8 cellular contexts compared by ENCODE assay signal in genomic region chr19:42241279-42241678, GRCh38. TPM values are rescaled to one million over a fixed set of nuclear protein-coding genes. Genes with fewer than 3 reads are reported as not detected.
DNase-seq lines count a peak whose midpoint lies in the region; ATAC-seq, FAIRE-seq and TF ChIP-seq lines count a peak whose summit lies in the region.

No MANE protein-coding gene starts in this region.

- BruUV-seq in GM12878 (replicated peaks; lab: Mats Ljungman, UMichigan), result no TSS peak

- SMC1A ChIA-PET in GM12878 (lab: Charles Lee; ENCODE audit: uncharacterized antibody, unreplicated experiment), result interaction anchor here (1.2 to 6.3 kb wide), 6 partner anchors 21 to 109 kb away, joined by 3 to 70 read pairs (median 6); partner anchors contain the start of genes POU2F2 and ZNF526

- H3K27me3 ChIP-seq in GM12878 (replicated peaks in 1 of 2; ENCODE audit: control insufficient read depth in 2 of 2, insufficient read depth in 2 of 2, low read length in 1 of 2) (no peaks in the 10 kb centered on the region), lung (ENCODE audit: control insufficient read depth, insufficient read depth) (no peaks in the 10 kb centered on the region)

- H4K20me1 ChIP-seq in GM12878 (ENCODE audit: control insufficient read depth, insufficient read depth), result no peaks in the 10 kb centered on the region

- in situ Hi-C loops in GM12878 (cut with MboI), result no loop called here

- H3K36me3 ChIP-seq in GM12878 (ENCODE audit: control insufficient read depth in 2 of 2, insufficient read depth in 2 of 2, low read length in 1 of 2) (peaks cover 3 to 8% of the 10 kb centered on the region in 2 experiments; a peak in 3 of 4 replicates), lung (ENCODE audit: control insufficient read depth in 2 of 2, insufficient read depth in 2 of 2, low read length in 2 of 2) (peaks cover 0 to 12% of the 10 kb centered on the region in 2 donors)

- H3K79me2 ChIP-seq in GM12878 (ENCODE audit: control insufficient read depth, insufficient read depth, low read length), result peaks cover 38% of the 10 kb centered on the region

- peak overlapping the region; percentile 76 for H3K27ac ChIP-seq in GM12878 (ENCODE audit: control insufficient read depth, insufficient read depth)
- no peak overlapping the region for H3K27ac ChIP-seq in lung (ENCODE audit: low read depth in 1 of 2, low read length in 1 of 2)

- FAIRE-seq in GM12878 (lab: Jason Lieb, UNC), result no peak

- peak overlapping the region; percentile 87 for H3K4me3 Mint-ChIP-seq in activated naive CD4-positive, alpha-beta T cell treated with anti-CD3 and anti-CD28 coated beads for 36 hours
- H3K4me3 Mint-ChIP-seq in type B pancreatic cell, result peak overlapping the region; percentile 93

- intact Hi-C loops in activated naive CD4-positive, alpha-beta T cell treated with anti-CD3 and anti-CD28 coated beads for 36 hours (cut with micrococcal nuclease), result loop anchor here (10.0 kb wide), 1 partner anchor 356 kb away; the partner anchor contains the start of gene ARHGEF1
- intact Hi-C loops in GM12878 (cut with micrococcal nuclease; ENCODE audit: unreplicated experiment), result loop anchor here (5.0 kb wide), 1 partner anchor 109 kb away; the partner anchor contains the start of gene POU2F2

- RAD21 ChIA-PET in GM12878 (lab: Charles Lee; ENCODE audit: unreplicated experiment), result interaction anchor here (2.1 to 4.5 kb wide), 3 partner anchors 21 to 109 kb away, joined by 18 to 25 read pairs (median 23); partner anchors contain the start of genes DEDD2, POU2F2 and ZNF526

- no peak for TF ChIP-seq POLR2A in GM12878 (IDR thresholded peaks at IDR 0.05; ENCODE audit: low read depth, low read length)

- peak overlapping the region; percentile 98 for H3K4me2 ChIP-seq in GM12878 (ENCODE audit: control insufficient read depth, insufficient read depth)

- peaks cover 10% of the 10 kb centered on the region for H3K36me3 Mint-ChIP-seq in activated naive CD4-positive, alpha-beta T cell treated with anti-CD3 and anti-CD28 coated beads for 36 hours (ENCODE audit: low read depth)
- H3K36me3 Mint-ChIP-seq in type B pancreatic cell, result peaks cover 10% of the 10 kb centered on the region

- H3K4me1 ChIP-seq in GM12878 (ENCODE audit: control insufficient read depth, insufficient read depth, low read length), result peaks cover 14% of the 10 kb centered on the region
- no peaks in the 10 kb centered on the region for H3K4me1 ChIP-seq in lung (ENCODE audit: control insufficient read depth in 2 of 2, insufficient read depth in 2 of 2, low read length in 2 of 2)

- H3K4me3 ChIP-seq in GM12878 (peak overlapping the region; percentile 85), lung (peak overlapping the region; percentile 6)

- no peak for TF ChIP-seq RAD21 in GM12878 (IDR thresholded peaks at IDR 0.05; ENCODE audit: insufficient read depth, low read depth, low read length)

- H3K9me3 ChIP-seq in GM12878 (replicated peaks; ENCODE audit: control insufficient read depth, insufficient read depth, low read length), result no peaks in the 10 kb centered on the region
- no peaks in the 10 kb centered on the region for H3K9me3 ChIP-seq in lung (ENCODE audit: control insufficient read depth in 2 of 2, insufficient read depth in 1 of 2, low read length in 1 of 2)

- H3K27me3 Mint-ChIP-seq in activated naive CD4-positive, alpha-beta T cell treated with anti-CD3 and anti-CD28 coated beads for 36 hours (ENCODE audit: low read depth), result no peaks in the 10 kb centered on the region
- no peaks in the 10 kb centered on the region for H3K27me3 Mint-ChIP-seq in type B pancreatic cell

- H3K9me3 Mint-ChIP-seq in activated naive CD4-positive, alpha-beta T cell treated with anti-CD3 and anti-CD28 coated beads for 36 hours, result no peaks in the 10 kb centered on the region
- no peaks in the 10 kb centered on the region for H3K9me3 Mint-ChIP-seq in type B pancreatic cell

- TF ChIP-seq EP300 in GM12878 (IDR thresholded peaks at IDR 0.05; ENCODE audit: borderline replicate concordance in 1 of 2, control insufficient read depth in 1 of 2, low read depth in 2 of 2, low read length in 2 of 2), result no peak

- ATAC-seq in GM12878 (no peak), lung (ENCODE audit: insufficient read depth, low FRiP score) (no peak), GM19351 (IDR thresholded peaks at IDR 0.05; ENCODE audit: unreplicated experiment) (no peak), GM21723 (IDR thresholded peaks at IDR 0.05; ENCODE audit: unreplicated experiment) (no peak)

- H2AFZ ChIP-seq in GM12878 (ENCODE audit: control insufficient read depth, low read depth, low read length), result no peak overlapping the region

- peaks cover 45% of the 10 kb centered on the region for H3K4me1 Mint-ChIP-seq in activated naive CD4-positive, alpha-beta T cell treated with anti-CD3 and anti-CD28 coated beads for 36 hours (ENCODE audit: low read depth)
- H3K4me1 Mint-ChIP-seq in type B pancreatic cell (ENCODE audit: unreplicated experiment), result peaks cover 38% of the 10 kb centered on the region

- TF ChIP-seq CTCF in GM12878 (IDR thresholded peaks at IDR 0.05 in 2 of 3, conservative IDR thresholded peaks at IDR 0.05 in 1 of 3; ENCODE audit: control insufficient read depth in 2 of 3, extremely low read depth in 1 of 3, insufficient read depth in 1 of 3, low read depth in 3 of 3, low read length in 3 of 3) (no peak), lung (IDR thresholded peaks at IDR 0.05; ENCODE audit: control extremely low read depth, extremely low read depth) (no peak), type B pancreatic cell (conservative IDR thresholded peaks at IDR 0.05) (no peak)

- WGBS in GM12878 (ENCODE audit: insufficient coverage, insufficient replicate concordance, low lambda C conversion rate, missing lambda C conversion rate), result 93% methylated on average over 3 of the region's 3 CpGs
- WGBS in lung, 2 donors, result 97 to 98% methylated on average over 3 of the region's 3 CpGs

- POLR2A ChIA-PET in GM12878 (lab: Charles Lee), result interaction anchor here (0.5 to 6.7 kb wide), 4 partner anchors 21 to 258 kb away, joined by 3 to 51 read pairs (median 26); partner anchors contain the start of gene ZNF526

- H3K9ac ChIP-seq in GM12878 (ENCODE audit: control insufficient read depth, insufficient read depth, low read length), result peak overlapping the region; percentile 96

- CTCF ChIA-PET in activated naive CD4-positive, alpha-beta T cell treated with anti-CD3 and anti-CD28 coated beads for 36 hours (lab: Charles Lee), result interaction anchor here (0.7 to 6.0 kb wide), 5 partner anchors 21 to 108 kb away, joined by 3 to 57 read pairs (median 4); partner anchors contain the start of gene ZNF526
- CTCF ChIA-PET in GM12878 (lab: Yijun Ruan, JAX), result interaction anchor here (0.7 to 6.7 kb wide), 7 partner anchors 9 to 133 kb away, joined by 3 to 111 read pairs (median 5); partner anchors contain the start of gene ZNF526

- no peak overlapping the region for H3K27ac Mint-ChIP-seq in activated naive CD4-positive, alpha-beta T cell treated with anti-CD3 and anti-CD28 coated beads for 36 hours
- peak overlapping the region; percentile 83 for H3K27ac Mint-ChIP-seq in type B pancreatic cell

- DNase-seq in activated naive CD4-positive, alpha-beta T cell treated with anti-CD3 and anti-CD28 coated beads for 36 hours, result no peak
- no peak for DNase-seq in activated naive CD4-positive, alpha-beta T cell (lab: John Stamatoyannopoulos, UW)
- no peak for DNase-seq in GM12878 (ENCODE audit: low read depth, low spot score)
- DNase-seq in lung (ENCODE audit: low spot score), result no peak
- DNase-seq in type B pancreatic cell (ENCODE audit: extremely low spot score, unreplicated experiment), result no peak
- no peak for DNase-seq in SKM-1 (lab: John Stamatoyannopoulos, UW; ENCODE audit: unreplicated experiment)

RNA-seq across cellular contexts. Expression of gene GSK3A, which starts 1.1 kb away (rescaled TPM):
- total RNA-seq in activated naive CD4-positive, alpha-beta T cell treated with anti-CD3 and anti-CD28 coated beads for 36 hours, result 10 to 100 TPM; 31.1 to 33.8 TPM
- total RNA-seq in GM12878 (2013; cell fraction: nucleolus; rRNA removed), result 7.7 and 11.1 TPM in 2 replicates
- total RNA-seq in GM12878 (2014; rRNA removed), result 11.5 and 15.0 TPM in 2 replicates
- 15.3 and 15.8 TPM in 2 replicates for total RNA-seq in GM12878 (2014; rRNA removed; fragmentation: Illumina TruSeq; extraction: Trizol)
- 35.6 and 38.6 TPM in 2 replicates for total RNA-seq in GM12878 (2021)
- polyA plus RNA-seq in GM12878 (2011; ENCODE audit: low read depth), result 12.6 TPM
- polyA plus RNA-seq in GM12878 (2011; rRNA removed), result 17.5 and 41.3 TPM in 2 replicates
- polyA plus RNA-seq in GM12878 (2011; cell fraction: cytosol; rRNA removed), result 44.7 and 48.5 TPM in 2 replicates
- 32.0 and 39.9 TPM in 2 replicates for polyA plus RNA-seq in GM12878 (2011; cell fraction: nucleus; rRNA removed)
- 24.5 and 27.4 TPM in 2 replicates for polyA plus RNA-seq in GM12878 (2012)
- 35.2 and 47.9 TPM in 2 replicates for polyA plus RNA-seq in GM12878 (2014; fragmentation: Illumina TruSeq; extraction: Trizol)
- polyA plus RNA-seq in GM12878 (2014; fragmentation: Nextera tagmentation; extraction: Ambion mirVana), result 1 to 10 TPM in 1 of 2 experiments, under 1 TPM in 1; 1.00 to 1.2 TPM
- 40.9 and 48.8 TPM in 2 replicates for polyA plus RNA-seq in GM12878 (2014; rRNA removed)
- polyA plus RNA-seq in GM12878 (2016; fragmentation: Nextera tagmentation; extraction: Ambion mirVana), result 10 to 100 TPM in 1 of 2 experiments, 1 to 10 TPM in 1; 3.8 to 11.4 TPM
- 18.6 and 31.7 TPM in 2 replicates for polyA minus RNA-seq in GM12878 (2011; rRNA and poly(A)+ RNA removed)
- polyA minus RNA-seq in GM12878 (2011; cell fraction: cytosol; rRNA and poly(A)+ RNA removed), result 14.7 and 17.7 TPM in 2 replicates
- polyA minus RNA-seq in GM12878 (2011; cell fraction: nucleus; rRNA and poly(A)+ RNA removed), result 4.2 and 6.6 TPM in 2 replicates
- 10 to 100 TPM; 23.7 to 38.8 TPM for total RNA-seq in lung
- 10 to 100 TPM; 53.7 to 54.2 TPM for polyA plus RNA-seq in lung
- 43.5 and 49.1 TPM in 2 replicates for total RNA-seq in type B pancreatic cell (ENCODE audit: low replicate concordance)

RNA-seq across cellular contexts. Expression of gene ERF, which starts 13.6 kb away (rescaled TPM):
- total RNA-seq in activated naive CD4-positive, alpha-beta T cell treated with anti-CD3 and anti-CD28 coated beads for 36 hours, result 10 to 100 TPM; 52.4 to 55.6 TPM
- total RNA-seq in GM12878 (2013; cell fraction: nucleolus; rRNA removed), result 29.9 and 31.1 TPM in 2 replicates
- total RNA-seq in GM12878 (2014; rRNA removed), result 15.9 and 22.2 TPM in 2 replicates
- total RNA-seq in GM12878 (2014; rRNA removed; fragmentation: Illumina TruSeq; extraction: Trizol), result 12.1 and 12.8 TPM in 2 replicates
- total RNA-seq in GM12878 (2021), result 51.8 and 56.3 TPM in 2 replicates
- polyA plus RNA-seq in GM12878 (2011; ENCODE audit: low read depth), result 3.6 TPM
- 15.1 and 34.5 TPM in 2 replicates for polyA plus RNA-seq in GM12878 (2011; rRNA removed)
- 23.3 and 39.9 TPM in 2 replicates for polyA plus RNA-seq in GM12878 (2011; cell fraction: cytosol; rRNA removed)
- 164 and 188 TPM in 2 replicates for polyA plus RNA-seq in GM12878 (2011; cell fraction: nucleus; rRNA removed)
- polyA plus RNA-seq in GM12878 (2012), result 21.7 and 22.0 TPM in 2 replicates
- 4.9 and 17.8 TPM in 2 replicates for polyA plus RNA-seq in GM12878 (2014; fragmentation: Illumina TruSeq; extraction: Trizol)
- polyA plus RNA-seq in GM12878 (2014; fragmentation: Nextera tagmentation; extraction: Ambion mirVana), result under 1 TPM; 0.02 to 0.04 TPM
- polyA plus RNA-seq in GM12878 (2014; rRNA removed), result 33.0 and 40.2 TPM in 2 replicates
- 1 to 10 TPM; 8.3 to 8.9 TPM for polyA plus RNA-seq in GM12878 (2016; fragmentation: Nextera tagmentation; extraction: Ambion mirVana)
- 27.0 and 49.3 TPM in 2 replicates for polyA minus RNA-seq in GM12878 (2011; rRNA and poly(A)+ RNA removed)
- 19.8 and 25.4 TPM in 2 replicates for polyA minus RNA-seq in GM12878 (2011; cell fraction: cytosol; rRNA and poly(A)+ RNA removed)
- polyA minus RNA-seq in GM12878 (2011; cell fraction: nucleus; rRNA and poly(A)+ RNA removed), result 34.6 and 45.5 TPM in 2 replicates
- 10 to 100 TPM; 24.2 to 53.6 TPM for total RNA-seq in lung
- polyA plus RNA-seq in lung, result 10 to 100 TPM; 35.2 to 50.8 TPM
- total RNA-seq in type B pancreatic cell (ENCODE audit: low replicate concordance), result 54.9 and 78.9 TPM in 2 replicates

RNA-seq across cellular contexts. Expression of gene ZNF526, which starts 21.2 kb away (rescaled TPM):
- total RNA-seq in activated naive CD4-positive, alpha-beta T cell treated with anti-CD3 and anti-CD28 coated beads for 36 hours, result 10 to 100 TPM; 11.5 to 11.6 TPM
- total RNA-seq in GM12878 (2013; cell fraction: nucleolus; rRNA removed), result 33.6 and 41.2 TPM in 2 replicates
- 8.3 and 9.6 TPM in 2 replicates for total RNA-seq in GM12878 (2014; rRNA removed)
- total RNA-seq in GM12878 (2014; rRNA removed; fragmentation: Illumina TruSeq; extraction: Trizol), result 5.3 and 5.4 TPM in 2 replicates
- total RNA-seq in GM12878 (2021), result 14.7 and 18.3 TPM in 2 replicates
- polyA plus RNA-seq in GM12878 (2011; ENCODE audit: low read depth), result 4.1 TPM
- 2.1 and 4.2 TPM in 2 replicates for polyA plus RNA-seq in GM12878 (2011; rRNA removed)
- 4.2 and 4.4 TPM in 2 replicates for polyA plus RNA-seq in GM12878 (2011; cell fraction: cytosol; rRNA removed)
- 6.0 and 7.3 TPM in 2 replicates for polyA plus RNA-seq in GM12878 (2011; cell fraction: nucleus; rRNA removed)
- 7.0 and 7.6 TPM in 2 replicates for polyA plus RNA-seq in GM12878 (2012)
- 2.4 and 4.2 TPM in 2 replicates for polyA plus RNA-seq in GM12878 (2014; fragmentation: Illumina TruSeq; extraction: Trizol)
- polyA plus RNA-seq in GM12878 (2014; fragmentation: Nextera tagmentation; extraction: Ambion mirVana), result 1 to 10 TPM; 1.8 to 2.0 TPM
- 5.6 and 7.2 TPM in 2 replicates for polyA plus RNA-seq in GM12878 (2014; rRNA removed)
- polyA plus RNA-seq in GM12878 (2016; fragmentation: Nextera tagmentation; extraction: Ambion mirVana), result 10 to 100 TPM; 12.8 to 13.3 TPM
- polyA minus RNA-seq in GM12878 (2011; rRNA and poly(A)+ RNA removed), result 10.8 and 14.2 TPM in 2 replicates
- polyA minus RNA-seq in GM12878 (2011; cell fraction: cytosol; rRNA and poly(A)+ RNA removed), result 4.4 and 5.5 TPM in 2 replicates
- 5.4 and 10.8 TPM in 2 replicates for polyA minus RNA-seq in GM12878 (2011; cell fraction: nucleus; rRNA and poly(A)+ RNA removed)
- 10 to 100 TPM in 1 of 2 donors, 1 to 10 TPM in 1; 5.3 to 14.4 TPM for total RNA-seq in lung
- 1 to 10 TPM; 4.6 to 5.5 TPM for polyA plus RNA-seq in lung
- total RNA-seq in type B pancreatic cell (ENCODE audit: low replicate concordance), result 18.2 and 19.3 TPM in 2 replicates

RNA-seq across cellular contexts. Expression of gene DEDD2, which starts 23.8 kb away (rescaled TPM):
- 10 to 100 TPM; 24.8 to 26.0 TPM for total RNA-seq in activated naive CD4-positive, alpha-beta T cell treated with anti-CD3 and anti-CD28 coated beads for 36 hours
- total RNA-seq in GM12878 (2013; cell fraction: nucleolus; rRNA removed), result 18.7 and 18.8 TPM in 2 replicates
- total RNA-seq in GM12878 (2014; rRNA removed) (17.6 and 22.1 TPM in 2 replicates), GM12878 (2014; rRNA removed; fragmentation: Illumina TruSeq; extraction: Trizol) (9.5 and 9.6 TPM in 2 replicates), GM12878 (2021) (15.3 and 18.2 TPM in 2 replicates), lung (10 to 100 TPM; 34.1 to 39.4 TPM), type B pancreatic cell (ENCODE audit: low replicate concordance) (23.7 and 29.3 TPM in 2 replicates)
- polyA plus RNA-seq in GM12878 (2011; ENCODE audit: low read depth), result 10.7 TPM
- polyA plus RNA-seq in GM12878 (2011; rRNA removed) (10.1 and 20.0 TPM in 2 replicates), GM12878 (2014; fragmentation: Illumina TruSeq; extraction: Trizol) (5.1 and 12.5 TPM in 2 replicates), GM12878 (2014; fragmentation: Nextera tagmentation; extraction: Ambion mirVana) (1 to 10 TPM; 2.5 to 3.1 TPM), GM12878 (2014; rRNA removed) (24.0 and 28.6 TPM in 2 replicates), GM12878 (2016; fragmentation: Nextera tagmentation; extraction: Ambion mirVana) (10 to 100 TPM; 22.0 to 24.7 TPM), lung (10 to 100 TPM; 31.4 to 60.8 TPM)
- 31.5 and 40.2 TPM in 2 replicates for polyA plus RNA-seq in GM12878 (2011; cell fraction: cytosol; rRNA removed)
- 23.7 and 26.9 TPM in 2 replicates for polyA plus RNA-seq in GM12878 (2011; cell fraction: nucleus; rRNA removed)
- polyA plus RNA-seq in GM12878 (2012), result 21.1 and 21.2 TPM in 2 replicates
- polyA minus RNA-seq in GM12878 (2011; rRNA and poly(A)+ RNA removed), result 13.1 and 26.9 TPM in 2 replicates
- 6.9 and 8.0 TPM in 2 replicates for polyA minus RNA-seq in GM12878 (2011; cell fraction: cytosol; rRNA and poly(A)+ RNA removed)
- polyA minus RNA-seq in GM12878 (2011; cell fraction: nucleus; rRNA and poly(A)+ RNA removed), result 8.7 and 9.5 TPM in 2 replicates

RNA-seq across cellular contexts. Expression of gene CIC, which starts 27.8 kb away (rescaled TPM):
- 10 to 100 TPM; 60.2 to 61.5 TPM for total RNA-seq in activated naive CD4-positive, alpha-beta T cell treated with anti-CD3 and anti-CD28 coated beads for 36 hours
- total RNA-seq in GM12878 (2013; cell fraction: nucleolus; rRNA removed), result 33.3 and 49.5 TPM in 2 replicates
- total RNA-seq in GM12878 (2014; rRNA removed) (8.0 and 9.5 TPM in 2 replicates), GM12878 (2014; rRNA removed; fragmentation: Illumina TruSeq; extraction: Trizol) (4.3 and 6.5 TPM in 2 replicates), GM12878 (2021) (47.3 and 50.6 TPM in 2 replicates), lung (10 to 100 TPM; 31.2 to 84.5 TPM), type B pancreatic cell (ENCODE audit: low replicate concordance) (44.8 and 70.3 TPM in 2 replicates)
- polyA plus RNA-seq in GM12878 (2011; ENCODE audit: low read depth), result 9.5 TPM
- polyA plus RNA-seq in GM12878 (2011; rRNA removed) (2.4 and 3.8 TPM in 2 replicates), GM12878 (2014; fragmentation: Illumina TruSeq; extraction: Trizol) (1.7 and 7.4 TPM in 2 replicates), GM12878 (2014; fragmentation: Nextera tagmentation; extraction: Ambion mirVana) (under 1 TPM; 0.18 to 0.24 TPM), GM12878 (2014; rRNA removed) (24.0 and 27.7 TPM in 2 replicates), GM12878 (2016; fragmentation: Nextera tagmentation; extraction: Ambion mirVana) (1 to 10 TPM; 6.9 to 8.1 TPM), lung (10 to 100 TPM; 38.2 to 43.0 TPM)
- polyA plus RNA-seq in GM12878 (2011; cell fraction: cytosol; rRNA removed), result 6.7 and 9.9 TPM in 2 replicates
- 76.7 and 94.7 TPM in 2 replicates for polyA plus RNA-seq in GM12878 (2011; cell fraction: nucleus; rRNA removed)
- polyA plus RNA-seq in GM12878 (2012), result 29.1 and 30.8 TPM in 2 replicates
- polyA minus RNA-seq in GM12878 (2011; rRNA and poly(A)+ RNA removed), result 2.1 and 9.8 TPM in 2 replicates
- 10.2 and 11.2 TPM in 2 replicates for polyA minus RNA-seq in GM12878 (2011; cell fraction: cytosol; rRNA and poly(A)+ RNA removed)
- 13.1 and 24.6 TPM in 2 replicates for polyA minus RNA-seq in GM12878 (2011; cell fraction: nucleus; rRNA and poly(A)+ RNA removed)
